ENCODE assay signal across 24 cellular contexts in genomic region chr3:33994568-33994967, GRCh38.
A peak's percentile ranks its signal among the peaks of the same experiment; 100 is the strongest.
DNase-seq lines count a peak whose midpoint lies in the region; ATAC-seq, FAIRE-seq and TF ChIP-seq lines count a peak whose summit lies in the region.
"Had no signal": no experiment of that assay in that cellular context is flagged by ENCODE, and none has a peak within 500 bp of the region (broad histone marks: within the 10 kb centered on the region; RNA-seq: fewer than 3 reads in every experiment).

No MANE protein-coding gene starts in this region.

- H3K4me2 ChIP-seq in IMR-90 (ENCODE audit: low read depth, low read length), result no peak overlapping the region
- H3K4me2 ChIP-seq: A549; BLaER1 treated with 17β-estradiol and CSF1 and Interleukin-3, amounts not matched to agents 10 nM and 100 nM had no signal

- no peak overlapping the region for H2AK9ac ChIP-seq in IMR-90 (replicated peaks; ENCODE audit: low read depth, low read length, poor library complexity)

- no peak overlapping the region for H3K23ac ChIP-seq in IMR-90 (ENCODE audit: low read depth, low read length)

- H3K4me1 ChIP-seq in IMR-90 (ENCODE audit: control insufficient read depth, insufficient read depth, low read length), result peaks cover 3% of the 10 kb centered on the region; the same call in 1 of the 2 replicates
- H3K4me1 ChIP-seq: A549; BLaER1 treated with 17β-estradiol and CSF1 and Interleukin-3, amounts not matched to agents 10 nM and 100 nM; Caco-2 had no signal

- no peak overlapping the region for H2BK20ac ChIP-seq in IMR-90 (ENCODE audit: low read depth, low read length)

- H3K27me3 ChIP-seq in IMR-90 (ENCODE audit: control insufficient read depth, insufficient read depth, low read length) (no peaks in the 10 kb centered on the region), bronchial epithelial cell (ENCODE audit: control insufficient read depth, insufficient read depth, low read length) (no peaks in the 10 kb centered on the region)
- H3K27me3 ChIP-seq: BLaER1 treated with 17β-estradiol and CSF1 and Interleukin-3, amounts not matched to agents 10 nM and 100 nM had no signal

- no peak for FAIRE-seq in bronchial epithelial cell (lab: Jason Lieb, UNC)
- FAIRE-seq: A549, GM12878, GM12892, GM18507 had no signal

- TF ChIP-seq CTCF in IMR-90 (conservative IDR thresholded peaks at IDR 0.05; ENCODE audit: low read depth, low read length), result no peak
- TF ChIP-seq CTCF in bronchial epithelial cell (IDR thresholded peaks at IDR 0.05; ENCODE audit: insufficient read depth, low read length, severe bottlenecking), result no peak

- H3K4ac ChIP-seq in IMR-90 (ENCODE audit: low read depth, low read length), result no peak overlapping the region

- CTCF ChIA-PET in IMR-90 (lab: Yijun Ruan, JAX), result no interaction called here

- DNase-seq in IMR-90 (no peak), bronchial epithelial cell (ENCODE audit: low read depth) (peak; percentile 46), left ventricle myocardium superior (no peak)
- DNase-seq: AML-193; Caco-2; Calu3; CD4-positive, alpha-beta T cell; CD8-positive, alpha-beta T cell; DMS 273 treated with DMSO at 0.1 percent for 48 hours; DMS153; DMS53; DMS79; DND-41; EL; GDM1 had no signal

- H3K36me3 ChIP-seq in IMR-90 (ENCODE audit: control insufficient read depth, insufficient read depth, low read length), result no peaks in the 10 kb centered on the region
- H3K36me3 ChIP-seq in bronchial epithelial cell (ENCODE audit: control insufficient read depth, insufficient read depth, low read length), result no peaks in the 10 kb centered on the region
- H3K36me3 ChIP-seq: BLaER1 treated with 17β-estradiol and CSF1 and Interleukin-3, amounts not matched to agents 10 nM and 100 nM had no signal

- peak overlapping the region; percentile 81 for H2BK5ac ChIP-seq in IMR-90 (ENCODE audit: low read depth, low read length, poor library complexity, severe bottlenecking)

- H2BK15ac ChIP-seq in IMR-90 (ENCODE audit: low read depth, low read length), result no peak overlapping the region

- POLR2A ChIA-PET in IMR-90 (lab: Charles Lee; ENCODE audit: unreplicated experiment), result no interaction called here

- H2BK120ac ChIP-seq in IMR-90 (ENCODE audit: low read depth, low read length), result no peak overlapping the region

- H3K27ac ChIP-seq in IMR-90 (ENCODE audit: insufficient read depth, low read length), result no peak overlapping the region
- H3K27ac ChIP-seq: 22Rv1; A549; BLaER1 treated with 17β-estradiol and CSF1 and Interleukin-3, amounts not matched to agents 10 nM and 100 nM; C4-2B had no signal

- no peaks in the 10 kb centered on the region for H3K79me1 ChIP-seq in IMR-90 (ENCODE audit: low read depth in 1 of 2, low read length in 2 of 2)

- intact Hi-C loops in IMR-90 (cut with micrococcal nuclease), result no loop called here
- intact Hi-C loops in left ventricle myocardium superior (cut with micrococcal nuclease), result no loop called here

- no CpG with 5 or more reads among the region's 1 CpG for WGBS in IMR-90 (ENCODE audit: extremely low coverage in 2 of 2, insufficient read length in 1 of 2), 2 experiments

- no TSS peak for BruUV-seq in IMR-90 (replicated peaks; lab: Mats Ljungman, UMichigan)

- no peaks in the 10 kb centered on the region for H4K20me1 ChIP-seq in IMR-90 (ENCODE audit: insufficient read depth, low read length)
- H4K20me1 ChIP-seq: BLaER1 treated with 17β-estradiol and CSF1 and Interleukin-3, amounts not matched to agents 10 nM and 100 nM had no signal

- no peaks in the 10 kb centered on the region for H3K9me1 ChIP-seq in IMR-90 (ENCODE audit: insufficient read depth, low read length)

- no peak overlapping the region for H3K56ac ChIP-seq in IMR-90 (ENCODE audit: extremely low read depth, insufficient read depth, low read length)

- H3K14ac ChIP-seq in IMR-90 (replicated peaks; ENCODE audit: low read depth, low read length), result no peak overlapping the region

- no peak overlapping the region for H4K91ac ChIP-seq in IMR-90 (ENCODE audit: insufficient read depth, low read depth, low read length)

- no peak for TF ChIP-seq RAD21 in IMR-90 (IDR thresholded peaks at IDR 0.05; ENCODE audit: low read length)

- dilution Hi-C loops in IMR-90 (cut with HindIII; ENCODE audit: low sequenced_read_pairs, unreplicated experiment), result no loop called here

- no peak overlapping the region for H3K9ac ChIP-seq in IMR-90 (ENCODE audit: low read depth, low read length)
- H3K9ac ChIP-seq: BLaER1 treated with 17β-estradiol and CSF1 and Interleukin-3, amounts not matched to agents 10 nM and 100 nM had no signal

- H3K9me3 ChIP-seq in IMR-90 (ENCODE audit: control insufficient read depth, insufficient read depth, low read length), result peaks cover 2% of the 10 kb centered on the region; the same call in 1 of the 2 replicates

- no peak for TF ChIP-seq POLR2A in IMR-90 (IDR thresholded peaks at IDR 0.05; ENCODE audit: low read depth, low read length)

- no peak for ATAC-seq in IMR-90 (ENCODE audit: low read depth)
- peak; percentile 81 for ATAC-seq in esophagus mucosa
- ATAC-seq in HG03139 (IDR thresholded peaks at IDR 0.05; ENCODE audit: unreplicated experiment), result no peak
- no peak for ATAC-seq in left ventricle myocardium superior
- ATAC-seq: A549; CD8-positive, alpha-beta T cell; GM12878 had no signal

- in situ Hi-C loops in IMR-90 (cut with MboI; ENCODE audit: low sequenced_read_pairs), result no loop called here

- H4K8ac ChIP-seq in IMR-90 (ENCODE audit: low read depth in 2 of 2, low read length in 2 of 2), result no peak overlapping the region; a peak in 1 of 4 replicates

- H2AK5ac ChIP-seq in IMR-90 (ENCODE audit: low read depth, low read length), result no peak overlapping the region

- H3K18ac ChIP-seq in IMR-90 (ENCODE audit: low read depth, low read length), result no peak overlapping the region

- H2AFZ ChIP-seq in IMR-90 (replicated peaks; ENCODE audit: low read length, poor library complexity), result no peak overlapping the region

- H4K5ac ChIP-seq in IMR-90 (ENCODE audit: low read depth, low read length), result no peak overlapping the region

- H3K4me3 ChIP-seq in IMR-90 (ENCODE audit: insufficient read depth, low read depth, low read length) (no peak overlapping the region), bronchial epithelial cell (ENCODE audit: low read depth, low read length) (no peak overlapping the region)
- H3K4me3 ChIP-seq: A549; BLaER1 treated with 17β-estradiol and CSF1 and Interleukin-3, amounts not matched to agents 10 nM and 100 nM; GM12878 had no signal

TF ChIP-seq in IMR-90, 13 proteins besides CTCF, POLR2A, EP300 and RAD21:
- TF ChIP-seq MAZ (IDR thresholded peaks at IDR 0.05; ENCODE audit: borderline replicate concordance, low read depth, low read length), result no peak
- no peak for TF ChIP-seq RCOR1 (IDR thresholded peaks at IDR 0.05; ENCODE audit: insufficient replicate concordance, low read length)
- TF ChIP-seq BHLHE40 (IDR thresholded peaks at IDR 0.05; ENCODE audit: low read depth, low read length), result no peak
- no peak for TF ChIP-seq CEBPB (IDR thresholded peaks at IDR 0.05; ENCODE audit: low read depth, low read length)
- no peak for TF ChIP-seq CHD1 (IDR thresholded peaks at IDR 0.05; ENCODE audit: low read depth, low read length)
- no peak for TF ChIP-seq RFX5 (IDR thresholded peaks at IDR 0.05; ENCODE audit: low read depth, low read length)
